ENCODE assay signal across 27 cellular contexts in the genomic region with DNA sequence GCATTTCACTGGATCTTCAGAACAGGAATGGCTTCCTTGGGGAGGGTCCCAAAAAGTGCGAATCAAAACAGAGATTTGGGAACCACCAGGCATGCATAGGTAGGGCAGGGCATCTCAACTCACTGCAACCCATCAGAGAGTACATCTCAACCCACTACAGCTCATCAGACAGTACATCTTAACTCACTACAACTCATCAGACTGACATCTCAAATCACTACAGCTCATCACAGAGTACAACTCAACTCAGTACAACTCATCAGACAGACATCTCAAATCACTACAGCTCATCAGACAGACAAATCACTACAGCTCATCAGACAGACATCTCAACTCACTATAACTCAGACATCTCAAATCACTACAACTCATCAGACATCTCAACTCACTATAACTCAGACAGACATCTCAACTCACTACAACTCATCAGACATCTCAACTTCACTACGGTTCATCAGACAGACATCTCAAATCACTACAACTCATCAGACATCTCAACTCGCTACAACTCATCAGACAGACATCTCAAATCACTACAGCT. TPM values are rescaled to one million over a fixed set of nuclear protein-coding genes. Genes with fewer than 3 reads are reported as not detected.
DNase-seq lines count a peak whose midpoint lies in the region; ATAC-seq, FAIRE-seq and TF ChIP-seq lines count a peak whose summit lies in the region.
"Had no signal": no experiment of that assay in that cellular context is flagged by ENCODE, and none has a peak within 500 bp of the region (broad histone marks: within the 10 kb centered on the region; RNA-seq: fewer than 3 reads in every experiment).

No MANE protein-coding gene starts in this region.

- no peak for ATAC-seq in HepG2
- ATAC-seq in right lobe of liver, result no peak
- ATAC-seq: Panc1 had no signal

- no peaks in the 10 kb centered on the region for H3K79me2 ChIP-seq in HepG2 (ENCODE audit: insufficient read depth, low read length)
- H3K79me2 ChIP-seq in neural cell (replicated peaks; ENCODE audit: insufficient read depth, low read length), result no peaks in the 10 kb centered on the region

- no peaks in the 10 kb centered on the region for H3K36me3 ChIP-seq in HepG2 (replicated peaks in 1 of 2; ENCODE audit: control insufficient read depth in 1 of 2, insufficient read depth in 2 of 2, low read length in 2 of 2)
- no peaks in the 10 kb centered on the region for H3K36me3 ChIP-seq in right lobe of liver
- no peaks in the 10 kb centered on the region for H3K36me3 ChIP-seq in bronchial epithelial cell (ENCODE audit: control insufficient read depth, insufficient read depth, low read length)
- no peaks in the 10 kb centered on the region for H3K36me3 ChIP-seq in neural cell (ENCODE audit: insufficient read depth, low read length)
- H3K36me3 ChIP-seq: BLaER1, HAP-1 had no signal

- peaks cover 24% of the 10 kb centered on the region for H3K4me1 ChIP-seq in HepG2 (ENCODE audit: insufficient read depth, low read length)
- H3K4me1 ChIP-seq in right lobe of liver, result no peaks in the 10 kb centered on the region
- H3K4me1 ChIP-seq: BLaER1, HAP-1 had no signal

- H3F3A ChIP-seq in neural cell (ENCODE audit: insufficient read depth, low read length, poor library complexity, severe bottlenecking), result no peaks in the 10 kb centered on the region

- FAIRE-seq in HepG2 (lab: Jason Lieb, UNC), result peak; percentile 32
- peak; percentile 98 for FAIRE-seq in bronchial epithelial cell (lab: Jason Lieb, UNC)
- FAIRE-seq in HTR-8/SVneo (lab: Jason Lieb, UNC), result no peak
- FAIRE-seq: G401.6 had no signal

- DNase-seq in HepG2 (ENCODE audit: low spot score), result no peak
- DNase-seq in right lobe of liver, result no peak
- DNase-seq in bronchial epithelial cell (ENCODE audit: low read depth), result peak; percentile 25
- DNase-seq in UCSD-AML1 (lab: John Stamatoyannopoulos, UW; ENCODE audit: unreplicated experiment), result no peak
- no peak for DNase-seq in T1000 (lab: John Stamatoyannopoulos, UW)
- DNase-seq in NCI-H510A treated with DMSO at 0.1 percent for 48 hours (lab: John Stamatoyannopoulos, UW), result no peak
- no peak for DNase-seq in HTR-8/SVneo (ENCODE audit: insufficient read length, low spot score)
- DNase-seq: CD4-positive, CD25-positive, alpha-beta regulatory T cell; COR-L47; GOT3; HFFc6; NCI-H1048; NCI-H1417 treated with DMSO at 0.1 percent for 48 hours; NCI-H1694 treated with DMSO at 0.1 percent for 48 hours; NCI-H2081; NCI-H2227 treated with DMSO at 0.1 percent for 48 hours; NCI-H69; SIG-M5 had no signal

- BruUV-seq in HepG2 (replicated peaks; lab: Mats Ljungman, UMichigan), result no TSS peak

- WGBS in HepG2 (ENCODE audit: low lambda C conversion rate), result 91% methylated on average over 3 of the region's 3 CpGs
- WGBS in right lobe of liver (ENCODE audit: insufficient coverage, low coverage, low lambda C conversion rate, missing lambda C conversion rate), result 61% methylated on average over 2 of the region's 3 CpGs

- H3K27me3 ChIP-seq in HepG2 (ENCODE audit: control insufficient read depth in 1 of 2, insufficient read depth in 2 of 2, low read length in 2 of 2) (no peaks in the 10 kb centered on the region), right lobe of liver (no peaks in the 10 kb centered on the region), bronchial epithelial cell (ENCODE audit: control insufficient read depth, insufficient read depth, low read length) (no peaks in the 10 kb centered on the region), neural cell (ENCODE audit: insufficient read depth, low read depth, low read length) (no peaks in the 10 kb centered on the region)
- H3K27me3 ChIP-seq: BLaER1 had no signal

- POLR2A ChIA-PET in HepG2 (lab: Yijun Ruan, JAX), result no interaction called here

- TF ChIP-seq RAD21 in HepG2 (CRISPR knock-in tag; IDR thresholded peaks at IDR 0.05) (no peak), neural cell (conservative IDR thresholded peaks at IDR 0.05) (no peak)

- no peaks in the 10 kb centered on the region for H3K9me2 ChIP-seq in neural cell (ENCODE audit: insufficient read depth, low read length)

- intact Hi-C loops in HepG2 (cut with micrococcal nuclease; ENCODE audit: unreplicated experiment), result no loop called here
- intact Hi-C loops in right lobe of liver (cut with DNase I), result no loop called here

- CTCF ChIA-PET in HepG2 (lab: Yijun Ruan, JAX; ENCODE audit: low intra/inter-chr PET ratio, low total read pairs), result no interaction called here

- in situ Hi-C loops in HepG2 (cut with HindIII; ENCODE audit: extremely low pct_ligation_motif_present, low pct_unique_long_range_greater_than_20kb), result no loop called here

- H3K27ac ChIP-seq in HepG2 (ENCODE audit: extremely low read length, insufficient read depth, low read length) (no peak overlapping the region), right lobe of liver (no peak overlapping the region), neural cell (ENCODE audit: low read length) (no peak overlapping the region)
- H3K27ac ChIP-seq: BLaER1, SK-N-MC had no signal

- TF ChIP-seq CTCF in HepG2 (CRISPR knock-in tag; IDR thresholded peaks at IDR 0.05) (no peak), right lobe of liver (IDR thresholded peaks at IDR 0.05) (no peak), bronchial epithelial cell (IDR thresholded peaks at IDR 0.05; ENCODE audit: insufficient read depth, low read length, severe bottlenecking) (no peak), neural cell (IDR thresholded peaks at IDR 0.05; ENCODE audit: poor library complexity, severe bottlenecking) (no peak)

- H3K9ac ChIP-seq in HepG2 (ENCODE audit: insufficient read depth, low read depth, low read length), result no peak overlapping the region
- no peak overlapping the region for H3K9ac ChIP-seq in neural cell (ENCODE audit: low read length)
- H3K9ac ChIP-seq: BLaER1 had no signal

- TF ChIP-seq EP300 in HepG2 (IDR thresholded peaks at IDR 0.05; ENCODE audit: low read depth in 2 of 2, low read length in 2 of 2) (no peak), HepG2 (CRISPR knock-in tag; IDR thresholded peaks at IDR 0.05; ENCODE audit: borderline replicate concordance) (no peak), neural cell (conservative IDR thresholded peaks at IDR 0.05; ENCODE audit: poor library complexity, severe bottlenecking) (peak; percentile 94)

- H3K4me3 ChIP-seq in HepG2 (replicated peaks in 1 of 3; ENCODE audit: insufficient read depth in 1 of 3, low read depth in 2 of 3, low read length in 3 of 3), result no peak overlapping the region
- no peak overlapping the region for H3K4me3 ChIP-seq in right lobe of liver
- no peak overlapping the region for H3K4me3 ChIP-seq in bronchial epithelial cell (ENCODE audit: low read depth, low read length)
- H3K4me3 ChIP-seq in neural cell (ENCODE audit: low read length), result no peak overlapping the region
- H3K4me3 ChIP-seq: BLaER1, HAP-1, SK-N-MC had no signal

- H3K9me3 ChIP-seq in HepG2 (ENCODE audit: low read length), result no peaks in the 10 kb centered on the region
- no peaks in the 10 kb centered on the region for H3K9me3 ChIP-seq in right lobe of liver
- H3K9me3 ChIP-seq in neural cell (ENCODE audit: low read length), result no peaks in the 10 kb centered on the region
- H3K9me3 ChIP-seq: HAP-1 had no signal

- H2AFZ ChIP-seq in HepG2 (ENCODE audit: low read length) (no peak overlapping the region), neural cell (ENCODE audit: low read depth, low read length) (no peak overlapping the region)

- TF ChIP-seq POLR2A in HepG2 (IDR thresholded peaks at IDR 0.05; ENCODE audit: insufficient read depth in 1 of 2, low read depth in 2 of 2, low read length in 2 of 2), result no peak
- TF ChIP-seq POLR2A in right lobe of liver (IDR thresholded peaks at IDR 0.05), result no peak

- H4K20me1 ChIP-seq in HepG2 (ENCODE audit: insufficient read depth, low read length) (no peaks in the 10 kb centered on the region), neural cell (ENCODE audit: insufficient read depth) (no peaks in the 10 kb centered on the region)
- H4K20me1 ChIP-seq: BLaER1 had no signal

- H3K4me2 ChIP-seq in HepG2 (ENCODE audit: low read depth, low read length), result no peak overlapping the region
- no peak overlapping the region for H3K4me2 ChIP-seq in neural cell (ENCODE audit: low read length)
- H3K4me2 ChIP-seq: BLaER1 had no signal

TF ChIP-seq in HepG2, 621 proteins besides CTCF, POLR2A, EP300 and RAD21 (continues in another document):
- TF ChIP-seq PITX1 (CRISPR knock-in tag; IDR thresholded peaks at IDR 0.05) (no peak), TARDBP (CRISPR knock-in tag; IDR thresholded peaks at IDR 0.05) (no peak), ZKSCAN5 (CRISPR knock-in tag; IDR thresholded peaks at IDR 0.05) (no peak), SMARCE1 (IDR thresholded peaks at IDR 0.05; ENCODE audit: borderline replicate concordance) (no peak)

RNA-seq across cellular contexts. Expression of a gene that starts 47.5 kb away (rescaled TPM):
- total RNA-seq in HepG2 (2016; rRNA removed; fragmentation: Illumina TruSeq; extraction: Trizol) (0.21 TPM in 1 of 2 replicates, not detected in the other), right lobe of liver (under 1 TPM in 2 of 6 experiments, not detected in 4; 0.22 to 0.39 TPM), bronchial epithelial cell (not detected in 2 replicates)
- not detected in 2 replicates for total RNA-seq in HepG2 (2016; cell fraction: cytosol; rRNA removed; fragmentation: Illumina TruSeq; extraction: Trizol; ENCODE audit: low read depth)
- total RNA-seq in HepG2 (2016; cell fraction: insoluble cytoplasmic fraction; rRNA removed; fragmentation: Illumina TruSeq; extraction: Trizol), result not detected in 2 replicates
- not detected in 2 replicates for total RNA-seq in HepG2 (2016; cell fraction: membrane; rRNA removed; fragmentation: Illumina TruSeq; extraction: Trizol)
- total RNA-seq in HepG2 (2016; cell fraction: nucleus; rRNA removed; fragmentation: Illumina TruSeq; extraction: Trizol), result not detected in 2 replicates
- polyA plus RNA-seq in HepG2 (2011; rRNA removed) (not detected in 2 replicates), neural cell (not detected in 2 replicates)
- polyA plus RNA-seq in HepG2 (2011; cell fraction: cytosol; rRNA removed), result not detected in 2 replicates
- 0.18 and 0.19 TPM in 2 replicates for polyA plus RNA-seq in HepG2 (2011; cell fraction: nucleus; rRNA removed)
- not detected in 2 replicates for polyA plus RNA-seq in HepG2 (2012)
- polyA plus RNA-seq in HepG2 (2016; cell fraction: cytosol; fragmentation: Illumina TruSeq; extraction: Trizol; ENCODE audit: low read depth), result not detected in 2 replicates
- not detected in 2 replicates for polyA plus RNA-seq in HepG2 (2016; cell fraction: insoluble cytoplasmic fraction; fragmentation: Illumina TruSeq; extraction: Trizol; ENCODE audit: low read depth)
- polyA plus RNA-seq in HepG2 (2016; cell fraction: membrane; fragmentation: Illumina TruSeq; extraction: Trizol; ENCODE audit: low read depth), result not detected in 2 replicates
- not detected in 2 replicates for polyA plus RNA-seq in HepG2 (2016; cell fraction: nucleus; fragmentation: Illumina TruSeq; extraction: Trizol; ENCODE audit: insufficient read depth, low read depth)
- polyA minus RNA-seq in HepG2 (2011; rRNA and poly(A)+ RNA removed; ENCODE audit: low replicate concordance), result not detected in 2 replicates
- not detected in 2 replicates for polyA minus RNA-seq in HepG2 (2011; cell fraction: cytosol; rRNA and poly(A)+ RNA removed)
- polyA minus RNA-seq in HepG2 (2011; cell fraction: nucleus; rRNA and poly(A)+ RNA removed), result 0.62 and 1.0 TPM in 2 replicates
- polyA minus RNA-seq in neural cell, result not detected in 2 replicates
- total RNA-seq: A172; CD4-positive, CD25-positive, alpha-beta regulatory T cell; HFFc6; NCI-H460; OCI-LY7 had no signal
- polyA plus RNA-seq: CD4-positive, CD25-positive, alpha-beta regulatory T cell had no signal
